ENCODE assay signal across 7 cellular contexts in genomic region chr12:6370994-6371754, GRCh38. TPM values are rescaled to one million over a fixed set of nuclear protein-coding genes. Genes with fewer than 3 reads are reported as not detected.
DNase-seq lines count a peak whose midpoint lies in the region; ATAC-seq, FAIRE-seq and TF ChIP-seq lines count a peak whose summit lies in the region.

No MANE protein-coding gene starts in this region.

- H4K12ac ChIP-seq in trophoblast cell (ENCODE audit: low read depth, low read length): no peak overlapping the region

- H3K4me2 ChIP-seq in trophoblast cell (ENCODE audit: low read length): peak overlapping the region; percentile 50

- H2BK12ac ChIP-seq in trophoblast cell (ENCODE audit: low read length): peak overlapping the region; percentile 67

- H2BK5ac ChIP-seq in trophoblast cell (ENCODE audit: low read depth, low read length, poor library complexity): peak overlapping the region; percentile 43

- no peak for FAIRE-seq in GM12891 (lab: Jason Lieb, UNC)

- H3K14ac ChIP-seq in trophoblast cell (ENCODE audit: low read length): peak overlapping the region; percentile 29

- no peaks in the 10 kb centered on the region for H3K36me3 ChIP-seq in trophoblast cell (ENCODE audit: control insufficient read depth in 1 of 2, insufficient read depth in 2 of 2, low read length in 2 of 2)

- no peak overlapping the region for H3K4me3 Mint-ChIP-seq in endothelial cell (ENCODE audit: unreplicated experiment)

- peak overlapping the region; percentile 42 for H3K18ac ChIP-seq in trophoblast cell (ENCODE audit: low read length)

- peaks cover 1% of the 10 kb centered on the region for H3K9me3 ChIP-seq in trophoblast cell (ENCODE audit: insufficient read depth, low read depth, low read length)

- peak overlapping the region; percentile 68 for H3K27ac Mint-ChIP-seq in endothelial cell (ENCODE audit: unreplicated experiment)

- H3K9ac ChIP-seq in trophoblast cell (ENCODE audit: low read length): no peak overlapping the region

- no CpG with 5 or more reads among the region's 15 CpGs for WGBS in trophoblast cell (ENCODE audit: extremely low coverage, insufficient coverage, insufficient read length)

- H2AK5ac ChIP-seq in trophoblast cell (ENCODE audit: low read length): peak overlapping the region; percentile 11

- no peak overlapping the region for H3K23ac ChIP-seq in trophoblast cell (ENCODE audit: low read length)

- no peaks in the 10 kb centered on the region for H3K27me3 ChIP-seq in trophoblast cell (ENCODE audit: insufficient read depth, low read length)

- peaks cover 43 to 46% of the 10 kb centered on the region in 2 experiments for H3K4me1 ChIP-seq in trophoblast cell (ENCODE audit: control insufficient read depth in 1 of 2, insufficient read depth in 2 of 2, low read length in 2 of 2)

- H4K91ac ChIP-seq in trophoblast cell (ENCODE audit: low read depth, low read length): peak overlapping the region; percentile 37

- no peak for TF ChIP-seq CTCF in endothelial cell (IDR thresholded peaks at IDR 0.05; ENCODE audit: unreplicated experiment)

- H2AFZ ChIP-seq in trophoblast cell (ENCODE audit: insufficient read depth, low read length, poor library complexity): no peak overlapping the region

- H3K79me2 ChIP-seq in trophoblast cell (ENCODE audit: control insufficient read depth, insufficient read depth, low read length, poor library complexity): peaks cover 3% of the 10 kb centered on the region

- H3K4me3 ChIP-seq in trophoblast cell (ENCODE audit: low read depth, low read length): no peak overlapping the region

- peaks cover 16% of the 10 kb centered on the region for H3K27me3 Mint-ChIP-seq in endothelial cell (ENCODE audit: unreplicated experiment)

- ATAC-seq in HG02678 (IDR thresholded peaks at IDR 0.05; ENCODE audit: unreplicated experiment) (no peak), GM18873 (IDR thresholded peaks at IDR 0.05; ENCODE audit: low FRiP score, unreplicated experiment) (no peak)

- peak overlapping the region; percentile 9 for H3K27ac ChIP-seq in trophoblast cell (ENCODE audit: low read depth, low read length)

- H3K36me3 Mint-ChIP-seq in endothelial cell (ENCODE audit: low read depth, unreplicated experiment): no peaks in the 10 kb centered on the region

- TF ChIP-seq POLR2A in GM12891 (IDR thresholded peaks at IDR 0.05; ENCODE audit: low read depth, low read length): no peak

- H3K9me3 Mint-ChIP-seq in endothelial cell (ENCODE audit: unreplicated experiment): no peaks in the 10 kb centered on the region

- no peak overlapping the region for H2BK120ac ChIP-seq in trophoblast cell (ENCODE audit: insufficient read depth, low read length, poor library complexity)

- peaks cover 47% of the 10 kb centered on the region for H3K4me1 Mint-ChIP-seq in endothelial cell (ENCODE audit: unreplicated experiment)

- peak; percentile 94 for DNase-seq in HT-29 (ENCODE audit: low spot score)
- peak; percentile 98 for DNase-seq in NCI-H774 (lab: John Stamatoyannopoulos, UW)
- DNase-seq in endothelial cell (ENCODE audit: low spot score): peak; percentile 36
- peak; percentile 72 to 81 for DNase-seq in trophoblast cell
- DNase-seq in GM12891 (ENCODE audit: insufficient read length, low spot score): no peak

- peak overlapping the region; percentile 11 for H4K8ac ChIP-seq in trophoblast cell (ENCODE audit: low read depth, low read length)

- no peak overlapping the region for H3K4ac ChIP-seq in trophoblast cell (ENCODE audit: low read depth, low read length)

- H3K79me1 ChIP-seq in trophoblast cell (ENCODE audit: low read length): peaks cover 23% of the 10 kb centered on the region

TF ChIP-seq in GM12891, 5 proteins besides CTCF, POLR2A, EP300 and RAD21:
- TF ChIP-seq PAX5 (IDR thresholded peaks at IDR 0.05; ENCODE audit: insufficient read depth, low read length, severe bottlenecking) (no peak), POU2F2 (IDR thresholded peaks at IDR 0.05; ENCODE audit: low read depth, low read length) (no peak), SPI1 (IDR thresholded peaks at IDR 0.05; ENCODE audit: low read depth, low read length) (no peak), POLR2AphosphoS5 (IDR thresholded peaks at IDR 0.05; ENCODE audit: low read depth, low read length) (no peak), TAF1 (IDR thresholded peaks at IDR 0.05; ENCODE audit: low read depth, low read length) (no peak)

RNA-seq across cellular contexts. Expression of gene SCNN1A, which starts 4.2 kb away (rescaled TPM):
- total RNA-seq in HT-29 (2014; rRNA removed; shearing (Covaris generic)): 161 and 221 TPM in 2 replicates
- 2.2 TPM for total RNA-seq in endothelial cell (ENCODE audit: unreplicated experiment)
- polyA plus RNA-seq in trophoblast cell (2013): 2.3 and 2.7 TPM in 2 replicates
- polyA plus RNA-seq in GM12891 (2012; ENCODE audit: low read depth, missing spikeins): 0.12 TPM

RNA-seq across cellular contexts. Expression of gene LTBR, which starts 12.8 kb away (rescaled TPM):
- 176 and 234 TPM in 2 replicates for total RNA-seq in HT-29 (2014; rRNA removed; shearing (Covaris generic))
- 40.3 TPM for total RNA-seq in endothelial cell (ENCODE audit: unreplicated experiment)
- polyA plus RNA-seq in trophoblast cell (2013): 34.3 and 34.8 TPM in 2 replicates
- polyA plus RNA-seq in GM12891 (2012; ENCODE audit: low read depth, missing spikeins): 3.5 TPM

RNA-seq across cellular contexts. Expression of gene TNFRSF1A, which starts 29.3 kb away (rescaled TPM):
- 91.9 and 94.5 TPM in 2 replicates for total RNA-seq in HT-29 (2014; rRNA removed; shearing (Covaris generic))
- 125 TPM for total RNA-seq in endothelial cell (ENCODE audit: unreplicated experiment)
- 81.0 and 90.7 TPM in 2 replicates for polyA plus RNA-seq in trophoblast cell (2013)
- polyA plus RNA-seq in GM12891 (2012; ENCODE audit: low read depth, missing spikeins): 8.1 TPM

Comparison
In these comparisons a context has a peak if more than half of its experiments do, and no peak if none do; other contexts are left out.
1. RNA of gene SCNN1A, which starts 4.2 kb away (total RNA-seq): 161 to 221 TPM in HT-29; 2.2 TPM in endothelial cell (single experiment); every median in the first group is over 10 times any median in the second.